In genomic region chr5:50853151-50853550, GRCh38 we compare ENCODE assay signal across 10 cellular contexts.
DNase-seq lines count a peak whose midpoint lies in the region; ATAC-seq and TF ChIP-seq lines count a peak whose summit lies in the region.
"Had no signal": no experiment of that assay in that cellular context is flagged by ENCODE, and none has a peak within 500 bp of the region (broad histone marks: within the 10 kb centered on the region; RNA-seq: fewer than 3 reads in every experiment).

No MANE protein-coding gene starts in this region.

- H3K4me1 ChIP-seq in hepatocyte (ENCODE audit: insufficient read depth), result no peaks in the 10 kb centered on the region

- H3K4me1 Mint-ChIP-seq in activated CD8-positive, alpha-beta T cell treated with anti-CD3 and anti-CD28 coated beads for 36 hours (ENCODE audit: low read depth), result peaks cover 9% of the 10 kb centered on the region
- peaks cover 14% of the 10 kb centered on the region for H3K4me1 Mint-ChIP-seq in activated CD8-positive, alpha-beta T cell treated with anti-CD3 and anti-CD28 coated beads, Interleukin-2, amount 10 ng/mL, durations not matched to agents 7 days and 5 days (ENCODE audit: low read depth)
- peaks cover 57% of the 10 kb centered on the region for H3K4me1 Mint-ChIP-seq in stimulated activated memory B cell treated with anti-CD40 and anti-IgM and Interleukin-4, amounts not matched to agents 10 μg/mL and 1 μg/mL and 100 μg/mL, for 72 hours

- no peak for ATAC-seq in activated CD8-positive, alpha-beta T cell treated with anti-CD3 and anti-CD28 coated beads for 36 hours
- no peak for ATAC-seq in activated CD8-positive, alpha-beta T cell treated with anti-CD3 and anti-CD28 coated beads, Interleukin-2, amount 10 ng/mL, durations not matched to agents 7 days and 5 days
- peak; percentile 86 for ATAC-seq in HG03045 (IDR thresholded peaks at IDR 0.05; ENCODE audit: unreplicated experiment)
- peak; percentile 93 for ATAC-seq in stimulated activated memory B cell treated with anti-CD40 and anti-IgM and Interleukin-4, amounts not matched to agents 10 μg/mL and 1 μg/mL and 100 μg/mL, for 72 hours

- no peaks in the 10 kb centered on the region for H3K36me3 Mint-ChIP-seq in activated CD8-positive, alpha-beta T cell treated with anti-CD3 and anti-CD28 coated beads for 36 hours (ENCODE audit: low read depth)
- H3K36me3 Mint-ChIP-seq in activated CD8-positive, alpha-beta T cell treated with anti-CD3 and anti-CD28 coated beads, Interleukin-2, amount 10 ng/mL, durations not matched to agents 7 days and 5 days (ENCODE audit: low read depth), result no peaks in the 10 kb centered on the region
- no peaks in the 10 kb centered on the region for H3K36me3 Mint-ChIP-seq in stimulated activated memory B cell treated with anti-CD40 and anti-IgM and Interleukin-4, amounts not matched to agents 10 μg/mL and 1 μg/mL and 100 μg/mL, for 72 hours

- 91% methylated on average over 4 of the region's 4 CpGs for WGBS in hepatocyte (ENCODE audit: low lambda C conversion rate, missing lambda C conversion rate)

- no peaks in the 10 kb centered on the region for H3K9me3 ChIP-seq in hepatocyte (ENCODE audit: low read depth)

- no peak overlapping the region for H3K4me3 ChIP-seq in brain microvascular endothelial cell (ENCODE audit: low read depth, low read length)
- no peak overlapping the region for H3K4me3 ChIP-seq in hepatocyte
- H3K4me3 ChIP-seq: skin epidermis had no signal

- no peak for TF ChIP-seq CTCF in activated CD8-positive, alpha-beta T cell treated with anti-CD3 and anti-CD28 coated beads for 36 hours (IDR thresholded peaks at IDR 0.05)
- TF ChIP-seq CTCF in brain microvascular endothelial cell (IDR thresholded peaks at IDR 0.05; ENCODE audit: low read depth, low read length, missing control alignments) (no peak), hepatocyte (IDR thresholded peaks at IDR 0.05; ENCODE audit: poor library complexity) (no peak)

- H3K27ac ChIP-seq in brain microvascular endothelial cell, result no peak overlapping the region
- H3K27ac ChIP-seq in hepatocyte, result no peak overlapping the region

- no peaks in the 10 kb centered on the region for H4K20me1 ChIP-seq in hepatocyte (ENCODE audit: insufficient read depth, poor library complexity, severe bottlenecking)

- H3K4me3 Mint-ChIP-seq in activated CD8-positive, alpha-beta T cell treated with anti-CD3 and anti-CD28 coated beads for 36 hours, result no peak overlapping the region
- no peak overlapping the region for H3K4me3 Mint-ChIP-seq in activated CD8-positive, alpha-beta T cell treated with anti-CD3 and anti-CD28 coated beads, Interleukin-2, amount 10 ng/mL, durations not matched to agents 7 days and 5 days
- no peak overlapping the region for H3K4me3 Mint-ChIP-seq in stimulated activated memory B cell treated with anti-CD40 and anti-IgM and Interleukin-4, amounts not matched to agents 10 μg/mL and 1 μg/mL and 100 μg/mL, for 72 hours

- no peaks in the 10 kb centered on the region for H3K9me2 ChIP-seq in hepatocyte (replicated peaks; ENCODE audit: insufficient read depth)

- H3K27ac Mint-ChIP-seq in activated CD8-positive, alpha-beta T cell treated with anti-CD3 and anti-CD28 coated beads for 36 hours, result no peak overlapping the region
- H3K27ac Mint-ChIP-seq in activated CD8-positive, alpha-beta T cell treated with anti-CD3 and anti-CD28 coated beads, Interleukin-2, amount 10 ng/mL, durations not matched to agents 7 days and 5 days, result no peak overlapping the region
- H3K27ac Mint-ChIP-seq in stimulated activated memory B cell treated with anti-CD40 and anti-IgM and Interleukin-4, amounts not matched to agents 10 μg/mL and 1 μg/mL and 100 μg/mL, for 72 hours, result peak overlapping the region; percentile 70

- H3K27me3 Mint-ChIP-seq in activated CD8-positive, alpha-beta T cell treated with anti-CD3 and anti-CD28 coated beads for 36 hours, result no peaks in the 10 kb centered on the region
- peaks cover 4% of the 10 kb centered on the region for H3K27me3 Mint-ChIP-seq in activated CD8-positive, alpha-beta T cell treated with anti-CD3 and anti-CD28 coated beads, Interleukin-2, amount 10 ng/mL, durations not matched to agents 7 days and 5 days (ENCODE audit: low read depth)
- H3K27me3 Mint-ChIP-seq in stimulated activated memory B cell treated with anti-CD40 and anti-IgM and Interleukin-4, amounts not matched to agents 10 μg/mL and 1 μg/mL and 100 μg/mL, for 72 hours, result no peaks in the 10 kb centered on the region

- H3K9me3 Mint-ChIP-seq in activated CD8-positive, alpha-beta T cell treated with anti-CD3 and anti-CD28 coated beads for 36 hours, result no peaks in the 10 kb centered on the region
- H3K9me3 Mint-ChIP-seq in activated CD8-positive, alpha-beta T cell treated with anti-CD3 and anti-CD28 coated beads, Interleukin-2, amount 10 ng/mL, durations not matched to agents 7 days and 5 days (ENCODE audit: insufficient read depth), result no peaks in the 10 kb centered on the region
- H3K9me3 Mint-ChIP-seq in stimulated activated memory B cell treated with anti-CD40 and anti-IgM and Interleukin-4, amounts not matched to agents 10 μg/mL and 1 μg/mL and 100 μg/mL, for 72 hours, result no peaks in the 10 kb centered on the region

- POLR2A ChIA-PET in activated CD8-positive, alpha-beta T cell treated with anti-CD3 and anti-CD28 coated beads for 36 hours (lab: Charles Lee), result no interaction called here
- POLR2A ChIA-PET in activated CD8-positive, alpha-beta T cell treated with anti-CD3 and anti-CD28 coated beads, Interleukin-2, amount 10 ng/mL, durations not matched to agents 7 days and 5 days (lab: Charles Lee), result no interaction called here

- in situ Hi-C loops in brain microvascular endothelial cell (cut with HindIII; ENCODE audit: low pct_ligation_motif_present, low sequenced_read_pairs), result no loop called here

- intact Hi-C loops in activated CD8-positive, alpha-beta T cell treated with anti-CD3 and anti-CD28 coated beads for 36 hours (cut with micrococcal nuclease), result no loop called here

- H3K79me2 ChIP-seq in hepatocyte, result no peaks in the 10 kb centered on the region

- CTCF ChIA-PET in activated CD8-positive, alpha-beta T cell treated with anti-CD3 and anti-CD28 coated beads for 36 hours (lab: Charles Lee), result interaction anchor here (1.6 kb wide), 1 partner anchor 28 kb away, joined by 4 read pairs; no protein-coding TSS in a partner anchor
- CTCF ChIA-PET in activated CD8-positive, alpha-beta T cell treated with anti-CD3 and anti-CD28 coated beads, Interleukin-2, amount 10 ng/mL, durations not matched to agents 7 days and 5 days (lab: Charles Lee), result no interaction called here

- no peak overlapping the region for H3K4me2 ChIP-seq in hepatocyte

- peak; percentile 2 for DNase-seq in activated CD8-positive, alpha-beta T cell treated with anti-CD3 and anti-CD28 coated beads for 36 hours
- no peak for DNase-seq in activated CD8-positive, alpha-beta T cell treated with anti-CD3 and anti-CD28 coated beads, Interleukin-2, amount 10 ng/mL, durations not matched to agents 7 days and 5 days
- peak; percentile 76 for DNase-seq in SIG-M5 (lab: John Stamatoyannopoulos, UW)
- DNase-seq in brain microvascular endothelial cell, result no peak
- DNase-seq in DMS153 (lab: John Stamatoyannopoulos, UW), result no peak
- DNase-seq in hepatocyte (ENCODE audit: low spot score), result no peak
- DNase-seq: IMR-90 had no signal

- H3K27me3 ChIP-seq in brain microvascular endothelial cell (replicated peaks) (no peaks in the 10 kb centered on the region), hepatocyte (no peaks in the 10 kb centered on the region)

- no peak overlapping the region for H2AFZ ChIP-seq in hepatocyte

- no peaks in the 10 kb centered on the region for H3K36me3 ChIP-seq in brain microvascular endothelial cell (replicated peaks)
- no peaks in the 10 kb centered on the region for H3K36me3 ChIP-seq in hepatocyte (replicated peaks; ENCODE audit: insufficient read depth, low read depth)

Comparison
In these comparisons a context has a peak if more than half of its experiments do, and no peak if none do; other contexts are left out.
1. DNase-seq: peak in activated CD8-positive, alpha-beta T cell treated with anti-CD3 and anti-CD28 coated beads for 36 hours (single experiment) and SIG-M5 (single experiment); none in activated CD8-positive, alpha-beta T cell treated with anti-CD3 and anti-CD28 coated beads, Interleukin-2, amount 10 ng/mL, durations not matched to agents 7 days and 5 days (single experiment), brain microvascular endothelial cell (single experiment), DMS153 (single experiment) and hepatocyte (single experiment).
2. ATAC-seq: peak in HG03045 (single experiment) and stimulated activated memory B cell treated with anti-CD40 and anti-IgM and Interleukin-4, amounts not matched to agents 10 μg/mL and 1 μg/mL and 100 μg/mL, for 72 hours (single experiment); none in activated CD8-positive, alpha-beta T cell treated with anti-CD3 and anti-CD28 coated beads for 36 hours (single experiment) and activated CD8-positive, alpha-beta T cell treated with anti-CD3 and anti-CD28 coated beads, Interleukin-2, amount 10 ng/mL, durations not matched to agents 7 days and 5 days (single experiment).